Comparison of ENCODE assay signal across 8 cellular contexts in the genomic region with DNA sequence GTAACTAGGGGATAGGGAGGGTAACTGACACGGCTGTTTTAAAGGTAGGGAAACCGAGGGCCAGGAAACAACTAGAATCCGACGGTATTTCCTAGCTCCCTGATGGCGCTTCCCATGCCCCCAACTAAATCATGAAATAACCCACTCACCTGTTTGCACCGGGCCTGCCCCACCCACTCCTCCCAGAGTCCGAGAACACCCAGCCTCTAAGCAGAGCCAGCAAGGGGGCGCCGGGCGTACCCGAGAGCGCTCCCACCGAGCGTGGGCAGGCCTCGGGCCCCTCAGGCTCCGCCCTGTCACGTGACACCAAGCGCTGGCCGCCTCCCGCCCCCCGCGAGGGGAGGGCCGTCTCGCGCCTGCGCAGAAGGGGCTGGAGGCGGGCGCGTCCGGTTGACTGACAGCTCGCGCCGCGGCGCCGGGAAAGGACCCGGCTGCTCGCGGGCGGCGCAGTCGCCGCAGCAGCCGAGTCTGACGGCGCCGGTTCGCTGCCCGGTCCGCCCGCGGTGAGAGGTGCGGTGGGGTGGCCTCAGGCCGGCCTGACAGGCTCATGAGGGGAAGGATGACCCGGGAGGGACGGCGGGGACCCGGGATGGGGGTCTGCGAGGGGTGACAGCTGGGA. TPM values are rescaled to one million over a fixed set of nuclear protein-coding genes. Genes with fewer than 3 reads are reported as not detected.
DNase-seq lines count a peak whose midpoint lies in the region; ATAC-seq and TF ChIP-seq lines count a peak whose summit lies in the region.

A gene with protein sequence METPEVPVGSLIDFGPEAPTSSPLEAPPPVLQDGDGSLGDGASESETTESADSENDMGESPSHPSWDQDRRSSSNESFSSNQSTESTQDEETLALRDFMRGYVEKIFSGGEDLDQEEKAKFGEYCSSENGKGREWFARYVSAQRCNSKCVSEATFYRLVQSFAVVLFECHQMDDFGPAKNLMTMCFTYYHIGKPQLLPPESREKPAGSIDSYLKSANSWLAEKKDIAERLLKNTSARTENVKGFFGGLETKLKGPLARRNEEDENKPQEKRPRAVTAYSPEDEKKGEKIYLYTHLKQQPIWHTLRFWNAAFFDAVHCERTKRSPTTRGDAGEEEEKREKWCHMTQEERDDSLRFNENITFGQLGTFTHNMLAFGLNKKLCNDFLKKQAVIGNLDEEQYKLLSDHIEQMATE (plus strand): TSS at position 447 of the 619 bp plus-strand sequence. CDS start 39,277 bp downstream, outside the sequence.

- peak; percentile 52 to 65 for ATAC-seq in activated naive CD4-positive, alpha-beta T cell treated with anti-CD3 and anti-CD28 coated beads, Interleukin-2, amount 50 U/mL, for 72 hours
- peak; percentile 66 for ATAC-seq in thoracic aorta (ENCODE audit: insufficient number of reproducible peaks, low FRiP score, low read depth)

- peak within 1 kb of the TSS; percentile 90 for H3K4me3 Mint-ChIP-seq in glutamatergic neuron (ENCODE audit: unreplicated experiment)

- TF ChIP-seq RAD21 in SK-N-SH (IDR thresholded peaks at IDR 0.05; ENCODE audit: low read length) = no peak

- peaks cover 11% of the 10 kb centered on the region for H3K4me1 Mint-ChIP-seq in glutamatergic neuron (ENCODE audit: low read depth, unreplicated experiment)

- peaks cover 8% of the 10 kb centered on the region for H3K27me3 Mint-ChIP-seq in glutamatergic neuron (ENCODE audit: unreplicated experiment)

- H3K9ac ChIP-seq in SK-N-SH = peak within 1 kb of the TSS; percentile 85

- TF ChIP-seq POLR2A in ovary (IDR thresholded peaks at IDR 0.05) = peak; percentile 93

- no peaks in the 10 kb centered on the region for H3K9me3 Mint-ChIP-seq in activated naive CD4-positive, alpha-beta T cell treated with anti-CD3 and anti-CD28 coated beads, Interleukin-2, amount 50 U/mL, for 72 hours
- H3K9me3 Mint-ChIP-seq in glutamatergic neuron (ENCODE audit: unreplicated experiment) = peaks cover 19% of the 10 kb centered on the region

- peak within 1 kb of the TSS; percentile 94 to 98 for H3K27ac Mint-ChIP-seq in activated naive CD4-positive, alpha-beta T cell treated with anti-CD3 and anti-CD28 coated beads, Interleukin-2, amount 50 U/mL, for 72 hours
- peak within 1 kb of the TSS; percentile 95 for H3K27ac Mint-ChIP-seq in glutamatergic neuron (ENCODE audit: unreplicated experiment)

- H3K36me3 ChIP-seq in SK-N-SH (replicated peaks in 1 of 2; ENCODE audit: control insufficient read depth in 1 of 2, insufficient read depth in 2 of 2, low read length in 1 of 2) (no peaks in the 10 kb centered on the region), ovary (no peaks in the 10 kb centered on the region), thoracic aorta (no peaks in the 10 kb centered on the region)

- CTCF ChIA-PET in HEK293T (lab: Yijun Ruan, JAX) = interaction anchor here (0.6 kb wide), 1 partner anchor 209 kb away, joined by 3 read pairs; no protein-coding TSS in a partner anchor
- CTCF ChIA-PET in SK-N-SH (lab: Yijun Ruan, JAX) = interaction anchor here (1.1 to 2.3 kb wide), 4 partner anchors 14 to 175 kb away, joined by 3 to 8 read pairs (median 4); no protein-coding TSS in a partner anchor

- peak within 1 kb of the TSS; percentile 97 for H3K4me2 ChIP-seq in SK-N-SH

- no peaks in the 10 kb centered on the region for H4K20me1 ChIP-seq in SK-N-SH (ENCODE audit: insufficient read depth)

- H3K4me1 ChIP-seq in SK-N-SH (ENCODE audit: control insufficient read depth in 1 of 2, insufficient read depth in 2 of 2, low read depth in 1 of 2, low read length in 1 of 2) = peaks cover 15 to 20% of the 10 kb centered on the region in 2 experiments
- H3K4me1 ChIP-seq in ovary (ENCODE audit: insufficient read depth) = peaks cover 9% of the 10 kb centered on the region
- peaks cover 18 to 28% of the 10 kb centered on the region in 2 donors for H3K4me1 ChIP-seq in thoracic aorta (ENCODE audit: control insufficient read depth in 1 of 2, low read depth in 2 of 2)

- TF ChIP-seq CTCF in SK-N-SH (IDR thresholded peaks at IDR 0.05) = peak; percentile 40
- TF ChIP-seq CTCF in glutamatergic neuron (IDR thresholded peaks at IDR 0.05; ENCODE audit: partially characterized antibody, unreplicated experiment) = no peak
- TF ChIP-seq CTCF in ovary (IDR thresholded peaks at IDR 0.05) = no peak
- no peak for TF ChIP-seq CTCF in thoracic aorta (IDR thresholded peaks at IDR 0.05)

- H3K27ac ChIP-seq in SK-N-SH (ENCODE audit: low read depth in 2 of 2, low read length in 1 of 2) (peak within 1 kb of the TSS; percentile 64 to 84; a peak in 3 of 4 replicates), ovary (peak within 1 kb of the TSS; percentile 1 to 36), thoracic aorta (peak within 1 kb of the TSS; percentile 43 to 79)

- intact Hi-C loops in ovary (cut with DNase I) = no loop called here

- H3K4me3 ChIP-seq in GM08714 (ENCODE audit: low read length) (peak within 1 kb of the TSS; percentile 94), SK-N-SH (ENCODE audit: low read depth in 2 of 2, low read length in 1 of 2) (peak within 1 kb of the TSS; percentile 63 to 78), ovary (peak within 1 kb of the TSS; percentile 84), thoracic aorta (peak within 1 kb of the TSS; percentile 95)

- peak within 1 kb of the TSS; percentile 76 for H2AFZ ChIP-seq in SK-N-SH (ENCODE audit: low read depth)

- H3K27me3 ChIP-seq in SK-N-SH (ENCODE audit: insufficient read depth) = no peaks in the 10 kb centered on the region
- no peaks in the 10 kb centered on the region for H3K27me3 ChIP-seq in ovary
- no peaks in the 10 kb centered on the region for H3K27me3 ChIP-seq in thoracic aorta (replicated peaks; ENCODE audit: insufficient read depth)

- H3K9me3 ChIP-seq in SK-N-SH = no peaks in the 10 kb centered on the region
- no peaks in the 10 kb centered on the region for H3K9me3 ChIP-seq in ovary
- no peaks in the 10 kb centered on the region for H3K9me3 ChIP-seq in thoracic aorta

- no peaks in the 10 kb centered on the region for H3K36me3 Mint-ChIP-seq in activated naive CD4-positive, alpha-beta T cell treated with anti-CD3 and anti-CD28 coated beads, Interleukin-2, amount 50 U/mL, for 72 hours
- H3K36me3 Mint-ChIP-seq in glutamatergic neuron (ENCODE audit: unreplicated experiment) = no peaks in the 10 kb centered on the region

- 2% methylated on average over 15 of the region's 59 CpGs for WGBS in SK-N-SH (ENCODE audit: low lambda C conversion rate)
- WGBS in ovary, 3 donors = 0% methylated on average over 40 to 59 of the region's 59 CpGs

- peaks cover 7% of the 10 kb centered on the region; the same call in 1 of the 2 replicates for H3K79me2 ChIP-seq in SK-N-SH (ENCODE audit: insufficient read depth)

- peaks cover 23% of the 10 kb centered on the region for H3F3A ChIP-seq in SK-N-SH (replicated peaks; ENCODE audit: insufficient read depth)

- TF ChIP-seq EP300 in SK-N-SH (IDR thresholded peaks at IDR 0.05; ENCODE audit: borderline replicate concordance in 1 of 2, low read depth in 1 of 2, low read length in 1 of 2) (no peak), ovary (IDR thresholded peaks at IDR 0.05) (no peak)

- DNase-seq in HEK293T (ENCODE audit: extremely low spot score) (peak; percentile 99), NAMALWA (ENCODE audit: low spot score) (peak; percentile 97), SK-N-SH (peak; percentile 100), glutamatergic neuron (peak; percentile 98), ovary (peak; percentile 94 to 97 (median 97)), thoracic aorta (ENCODE audit: low spot score) (peak; percentile 55)
- DNase-seq in activated naive CD4-positive, alpha-beta T cell treated with anti-CD3 and anti-CD28 coated beads, Interleukin-2, amount 50 U/mL, for 72 hours (ENCODE audit: low spot score in 2 of 2) = peak; percentile 97 to 99

- POLR2A ChIA-PET in HEK293T (lab: Yijun Ruan, JAX) (interaction anchor here (0.9 to 7.2 kb wide), 4 partner anchors 15 to 37 kb away, joined by 3 to 46 read pairs (median 6); a partner anchor contains a TSS), SK-N-SH (lab: Yijun Ruan, JAX) (interaction anchor here (1.1 kb wide), 1 partner anchor 16 kb away, joined by 3 read pairs; a partner anchor contains a TSS)

- H3K9me2 ChIP-seq in SK-N-SH = no peaks in the 10 kb centered on the region

TF ChIP-seq in HEK293T, 16 proteins besides CTCF, POLR2A, EP300 and RAD21 (continues in another document):
- no peak for TF ChIP-seq SP1 (IDR thresholded peaks at IDR 0.05)
- TF ChIP-seq, protein P1, sequence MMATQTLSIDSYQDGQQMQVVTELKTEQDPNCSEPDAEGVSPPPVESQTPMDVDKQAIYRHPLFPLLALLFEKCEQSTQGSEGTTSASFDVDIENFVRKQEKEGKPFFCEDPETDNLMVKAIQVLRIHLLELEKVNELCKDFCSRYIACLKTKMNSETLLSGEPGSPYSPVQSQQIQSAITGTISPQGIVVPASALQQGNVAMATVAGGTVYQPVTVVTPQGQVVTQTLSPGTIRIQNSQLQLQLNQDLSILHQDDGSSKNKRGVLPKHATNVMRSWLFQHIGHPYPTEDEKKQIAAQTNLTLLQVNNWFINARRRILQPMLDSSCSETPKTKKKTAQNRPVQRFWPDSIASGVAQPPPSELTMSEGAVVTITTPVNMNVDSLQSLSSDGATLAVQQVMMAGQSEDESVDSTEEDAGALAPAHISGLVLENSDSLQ (IDR thresholded peaks at IDR 0.05) = peak; percentile 98
- TF ChIP-seq FOXK2 (IDR thresholded peaks at IDR 0.05) = no peak
- peak; percentile 22; the same call in 1 of the 2 replicates for TF ChIP-seq ELF4 (IDR thresholded peaks at IDR 0.05)
- no peak for TF ChIP-seq FOXM1 (IDR thresholded peaks at IDR 0.05; ENCODE audit: borderline replicate concordance)

TF ChIP-seq in SK-N-SH, 30 proteins besides CTCF, POLR2A, EP300 and RAD21 (continues in another document):
- TF ChIP-seq FOXJ3 (CRISPR knock-in tag; IDR thresholded peaks at IDR 0.05) (no peak), NRF1 (IDR thresholded peaks at IDR 0.05; ENCODE audit: low read depth, low read length) (peak; percentile 86)
- TF ChIP-seq, protein P2, sequence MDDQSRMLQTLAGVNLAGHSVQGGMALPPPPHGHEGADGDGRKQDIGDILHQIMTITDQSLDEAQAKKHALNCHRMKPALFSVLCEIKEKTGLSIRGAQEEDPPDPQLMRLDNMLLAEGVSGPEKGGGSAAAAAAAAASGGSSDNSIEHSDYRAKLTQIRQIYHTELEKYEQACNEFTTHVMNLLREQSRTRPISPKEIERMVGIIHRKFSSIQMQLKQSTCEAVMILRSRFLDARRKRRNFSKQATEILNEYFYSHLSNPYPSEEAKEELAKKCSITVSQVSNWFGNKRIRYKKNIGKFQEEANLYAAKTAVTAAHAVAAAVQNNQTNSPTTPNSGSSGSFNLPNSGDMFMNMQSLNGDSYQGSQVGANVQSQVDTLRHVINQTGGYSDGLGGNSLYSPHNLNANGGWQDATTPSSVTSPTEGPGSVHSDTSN (IDR thresholded peaks at IDR 0.05) = peak; percentile 98

RNA-seq across cellular contexts. Expression of the gene that starts here (rescaled TPM):
- polyA plus RNA-seq in SK-N-SH (2012; rRNA removed) = 4.8 and 6.5 TPM in 2 replicates
- polyA plus RNA-seq in SK-N-SH (2012; cell fraction: cytosol; rRNA removed) = 2.8 and 3.9 TPM in 2 replicates
- polyA plus RNA-seq in SK-N-SH (2012; cell fraction: nucleus; rRNA removed) = 6.8 and 7.4 TPM in 2 replicates
- total RNA-seq in activated naive CD4-positive, alpha-beta T cell treated with anti-CD3 and anti-CD28 coated beads, Interleukin-2, amount 50 U/mL, for 72 hours = 10 to 100 TPM in 1 of 2 donors, 1 to 10 TPM in 1; 5.5 to 15.0 TPM
- 56.1 TPM for total RNA-seq in glutamatergic neuron (ENCODE audit: unreplicated experiment)
- 10 to 100 TPM in 1 of 7 donors, 1 to 10 TPM in 6; 3.4 to 12.8 (median 7.5) TPM for total RNA-seq in ovary
- 1 to 10 TPM; 2.8 to 3.9 TPM for polyA plus RNA-seq in ovary
- 10 to 100 TPM; 13.4 to 50.1 TPM for total RNA-seq in thoracic aorta

Comparison
In these comparisons a context has a peak if more than half of its experiments do, and no peak if none do; other contexts are left out.
1. Peak in every context shown above with its lines: DNase-seq, ATAC-seq, H3K4me3 ChIP-seq and H3K27ac ChIP-seq.
2. H3K27ac ChIP-seq: peak in every context shown above with its lines; median percentile 74 in SK-N-SH; 61 in thoracic aorta; 18 in ovary.